In genomic region chr7:29140873-29141468, GRCh38 we compare ENCODE assay signal across 1 cellular context.
TF ChIP-seq lines count a peak whose summit lies in the region.

No MANE protein-coding gene starts in this region.

TF ChIP-seq in GM23338, 12 proteins besides CTCF, POLR2A, EP300 and RAD21 (continued from another document):
- TF ChIP-seq ZNF462 (CRISPR knock-in tag; IDR thresholded peaks at IDR 0.05) (no peak), POLR2AphosphoS5 (IDR thresholded peaks at IDR 0.05; ENCODE audit: low read depth) (no peak), ZNF114 (CRISPR knock-in tag; IDR thresholded peaks at IDR 0.05) (no peak), STAT1 (IDR thresholded peaks at IDR 0.05; ENCODE audit: unreplicated experiment) (no peak), EZH2phosphoT487 (IDR thresholded peaks at IDR 0.05; ENCODE audit: unreplicated experiment) (no peak), JUNB (IDR thresholded peaks at IDR 0.05; ENCODE audit: unreplicated experiment) (no peak), CREB1 (CRISPR knock-in tag; IDR thresholded peaks at IDR 0.05; ENCODE audit: low read depth) (no peak), ZNF331 (CRISPR knock-in tag; IDR thresholded peaks at IDR 0.05; ENCODE audit: low read depth) (no peak)
